In genomic region chr7:34224259-34224658, GRCh38 we compare ENCODE assay signal across 27 cellular contexts.
"Had no signal": no experiment of that assay in that cellular context is flagged by ENCODE, and none has a peak within 500 bp of the region (broad histone marks: within the 10 kb centered on the region; RNA-seq: fewer than 3 reads in every experiment).

No MANE protein-coding gene starts in this region.

- H3K4me3 ChIP-seq: coronary artery, dorsolateral prefrontal cortex, esophagus muscularis mucosa, gastrocnemius medialis, heart left ventricle had no signal

- H3K36me3 ChIP-seq: brain microvascular endothelial cell, esophagus muscularis mucosa, gastrocnemius medialis, heart left ventricle had no signal

- FAIRE-seq: astrocyte, bronchial epithelial cell had no signal

- H3K27ac ChIP-seq: brain microvascular endothelial cell, coronary artery, esophagus muscularis mucosa, foreskin keratinocyte, gastrocnemius medialis, heart left ventricle had no signal

- H3K4me1 ChIP-seq: esophagus muscularis mucosa, foreskin keratinocyte, gastrocnemius medialis, heart left ventricle had no signal

- ATAC-seq: activated CD4-positive, alpha-beta T cell treated with anti-CD3 and anti-CD28 coated beads for 36 hours; activated CD8-positive, alpha-beta T cell treated with anti-CD3 and anti-CD28 coated beads, Interleukin-2, amount 10 ng/mL, durations not matched to agents 7 days and 5 days; activated T-cell treated with anti-CD3 and anti-CD28 coated beads, Interleukin-2, amount 50 U/mL, for 4 hours; activated T-helper 17 cell treated with anti-CD3 and anti-CD28 coated beads, Interleukin-2, amount 50 U/mL, for 72 hours; effector memory CD8-positive, alpha-beta T cell; foreskin keratinocyte; gastrocnemius medialis; heart left ventricle had no signal

- H3K9me3 ChIP-seq: esophagus muscularis mucosa, gastrocnemius medialis had no signal

- DNase-seq: activated CD4-positive, alpha-beta memory T cell treated with anti-CD3 and anti-CD28 coated beads for 36 hours; activated CD4-positive, alpha-beta T cell treated with anti-CD3 and anti-CD28 coated beads for 36 hours; activated CD4-positive, alpha-beta T cell treated with anti-CD3 and anti-CD28 coated beads, Interleukin-2, amount 10 ng/mL, durations not matched to agents 24 days and 14 days; activated CD4-positive, CD25-positive, alpha-beta regulatory T cell; activated CD4-positive, CD25-positive, alpha-beta regulatory T cell treated with anti-CD3 and anti-CD28 coated beads, Interleukin-2, amount 50 U/mL, for 72 hours; activated CD8-positive, alpha-beta memory T cell treated with anti-CD3 and anti-CD28 coated beads, Interleukin-2, amount 50 U/mL, for 48 hours; activated CD8-positive, alpha-beta T cell treated with anti-CD3 and anti-CD28 coated beads, Interleukin-2, amount 10 ng/mL, durations not matched to agents 7 days and 5 days; activated effector memory CD4-positive, alpha-beta T cell treated with Interleukin-2 at 50 U/mL for 16 hours; activated gamma-delta T cell treated with Interleukin-2 at 50 U/mL for 16 hours; activated naive CD4-positive, alpha-beta T cell treated with anti-CD3 and anti-CD28 coated beads, Interleukin-2, amount 50 U/mL, for 16 hours; activated naive CD4-positive, alpha-beta T cell treated with Interleukin-2 at 50 U/mL for 16 hours; activated T-cell treated with anti-CD3 and anti-CD28 coated beads, Interleukin-2, amount 50 U/mL, for 4 hours; amniotic stem cell; brain microvascular endothelial cell; dorsolateral prefrontal cortex; effector memory CD8-positive, alpha-beta T cell; erythroblast; foreskin keratinocyte; gastrocnemius medialis; glutamatergic neuron; heart left ventricle; T-helper 2 cell had no signal

- H3K27me3 ChIP-seq: brain microvascular endothelial cell, gastrocnemius medialis, heart left ventricle had no signal
